Comparison of ENCODE assay signal across 22 cellular contexts in genomic region chr20:57837208-57838035, GRCh38.
"Had no signal": no experiment of that assay in that cellular context is flagged by ENCODE, and none has a peak within 500 bp of the region (broad histone marks: within the 10 kb centered on the region; RNA-seq: fewer than 3 reads in every experiment).

No MANE protein-coding gene starts in this region.

- H3K27me3 Mint-ChIP-seq: activated naive CD8-positive, alpha-beta T cell; activated T-helper 17 cell treated with anti-CD3 and anti-CD28 coated beads, Interleukin-2, amount 50 U/mL, for 72 hours; naive thymus-derived CD4-positive, alpha-beta T cell had no signal

- H3K27ac Mint-ChIP-seq: activated CD8-positive, alpha-beta T cell treated with anti-CD3 and anti-CD28 coated beads, Interleukin-2, amount 10 ng/mL, durations not matched to agents 7 days and 5 days; activated naive CD8-positive, alpha-beta T cell; activated T-cell treated with anti-CD3 and anti-CD28 coated beads, Interleukin-2, amount 50 U/mL, for 24 hours; activated T-helper 17 cell treated with anti-CD3 and anti-CD28 coated beads, Interleukin-2, amount 50 U/mL, for 72 hours; naive thymus-derived CD4-positive, alpha-beta T cell had no signal

- DNase-seq: activated CD4-positive, alpha-beta T cell treated with anti-CD3 and anti-CD28 coated beads for 1 hour; activated CD4-positive, alpha-beta T cell treated with anti-CD3 and anti-CD28 coated beads, Interleukin-2, amount 50 U/mL, for 1 hour; activated CD8-positive, alpha-beta T cell treated with anti-CD3 and anti-CD28 coated beads, Interleukin-2, amount 10 ng/mL, durations not matched to agents 7 days and 5 days; activated T-cell treated with anti-CD3 and anti-CD28 coated beads, Interleukin-2, amount 50 U/mL, for 24 hours; brain microvascular endothelial cell; dermis blood vessel endothelial cell; effector memory CD4-positive, alpha-beta T cell; foreskin keratinocyte; hippocampal formation; left ventricle myocardium inferior; naive thymus-derived CD4-positive, alpha-beta T cell; ovary; psoas muscle; spleen; stimulated activated CD4-positive, alpha-beta T cell treated with anti-CD3 and anti-CD28 coated beads, Interleukin-4, amount 100 ng/mL, for 1 hour; stimulated activated naive CD8-positive, alpha-beta T cell treated with anti-CD3 and anti-CD28 coated beads, Interleukin-15, Interleukin-2, amounts not matched to agents 100 U/mL and 50 U/mL, for 24 hours; upper lobe of right lung had no signal

- H3K4me1 Mint-ChIP-seq: activated T-helper 17 cell treated with anti-CD3 and anti-CD28 coated beads, Interleukin-2, amount 50 U/mL, for 72 hours; naive thymus-derived CD4-positive, alpha-beta T cell had no signal

- H3K36me3 Mint-ChIP-seq: activated naive CD8-positive, alpha-beta T cell; naive thymus-derived CD4-positive, alpha-beta T cell had no signal

- H3K4me3 ChIP-seq: adrenal gland, ascending aorta, left ventricle myocardium inferior, ovary, psoas muscle, right atrium auricular region, spleen, upper lobe of right lung had no signal

- H3K9me3 Mint-ChIP-seq: activated T-cell treated with anti-CD3 and anti-CD28 coated beads, Interleukin-2, amount 50 U/mL, for 24 hours; activated T-helper 17 cell treated with anti-CD3 and anti-CD28 coated beads, Interleukin-2, amount 50 U/mL, for 72 hours; naive thymus-derived CD4-positive, alpha-beta T cell had no signal

- H3K4me3 Mint-ChIP-seq: activated CD8-positive, alpha-beta T cell treated with anti-CD3 and anti-CD28 coated beads, Interleukin-2, amount 10 ng/mL, durations not matched to agents 7 days and 5 days; activated naive CD8-positive, alpha-beta T cell; activated T-cell treated with anti-CD3 and anti-CD28 coated beads, Interleukin-2, amount 50 U/mL, for 24 hours; activated T-helper 17 cell treated with anti-CD3 and anti-CD28 coated beads, Interleukin-2, amount 50 U/mL, for 72 hours; naive thymus-derived CD4-positive, alpha-beta T cell had no signal
